In the genomic region with DNA sequence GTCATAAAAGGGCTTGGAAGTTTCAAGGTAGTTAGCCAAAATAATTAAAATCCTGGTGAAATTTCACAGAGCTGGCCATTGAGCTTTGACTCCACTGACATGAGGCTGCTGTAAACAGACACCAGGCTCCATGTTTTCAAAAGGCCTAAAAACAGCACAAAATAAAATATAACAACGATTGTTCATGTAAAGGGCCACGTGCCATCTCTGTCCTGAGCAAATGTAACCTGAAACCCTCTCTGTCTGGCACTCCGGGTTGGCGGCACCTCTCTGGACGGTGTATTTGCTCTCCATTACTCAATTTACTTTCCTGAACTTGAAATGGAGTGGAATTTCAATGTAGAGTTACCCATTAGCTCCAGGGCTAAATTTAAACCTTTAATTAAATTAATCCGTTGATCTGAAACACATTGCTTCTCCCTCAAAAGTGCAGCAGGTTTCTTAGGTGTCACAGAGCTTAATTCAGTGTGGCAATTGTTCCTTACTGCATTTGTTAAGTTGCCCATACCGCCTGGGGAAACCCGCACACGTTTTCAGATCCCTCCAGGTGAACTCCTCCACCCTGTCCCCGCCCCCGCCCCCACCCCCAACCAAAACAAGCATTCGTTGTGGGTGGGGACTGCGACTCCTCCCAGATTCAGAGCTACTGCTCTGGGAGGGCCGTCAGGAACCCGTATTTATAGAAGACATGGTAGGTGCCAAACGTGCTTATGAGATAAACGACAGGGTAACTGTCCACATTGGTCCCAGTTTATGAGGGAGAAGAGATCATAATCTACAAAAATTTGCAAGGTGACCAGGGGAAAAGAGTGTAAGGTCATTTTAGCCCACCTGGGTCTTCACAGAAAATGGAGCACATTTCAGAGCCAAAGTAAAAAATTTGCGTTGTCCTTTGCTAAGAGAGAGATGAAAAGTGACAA, we compare ENCODE assay signal across 1 cellular context.
TF ChIP-seq lines count a peak whose summit lies in the region.

No MANE protein-coding gene starts in this region.

TF ChIP-seq in GM12878, 131 proteins besides CTCF, POLR2A, EP300 and RAD21 (continues in another document):
- TF ChIP-seq, protein P1, sequence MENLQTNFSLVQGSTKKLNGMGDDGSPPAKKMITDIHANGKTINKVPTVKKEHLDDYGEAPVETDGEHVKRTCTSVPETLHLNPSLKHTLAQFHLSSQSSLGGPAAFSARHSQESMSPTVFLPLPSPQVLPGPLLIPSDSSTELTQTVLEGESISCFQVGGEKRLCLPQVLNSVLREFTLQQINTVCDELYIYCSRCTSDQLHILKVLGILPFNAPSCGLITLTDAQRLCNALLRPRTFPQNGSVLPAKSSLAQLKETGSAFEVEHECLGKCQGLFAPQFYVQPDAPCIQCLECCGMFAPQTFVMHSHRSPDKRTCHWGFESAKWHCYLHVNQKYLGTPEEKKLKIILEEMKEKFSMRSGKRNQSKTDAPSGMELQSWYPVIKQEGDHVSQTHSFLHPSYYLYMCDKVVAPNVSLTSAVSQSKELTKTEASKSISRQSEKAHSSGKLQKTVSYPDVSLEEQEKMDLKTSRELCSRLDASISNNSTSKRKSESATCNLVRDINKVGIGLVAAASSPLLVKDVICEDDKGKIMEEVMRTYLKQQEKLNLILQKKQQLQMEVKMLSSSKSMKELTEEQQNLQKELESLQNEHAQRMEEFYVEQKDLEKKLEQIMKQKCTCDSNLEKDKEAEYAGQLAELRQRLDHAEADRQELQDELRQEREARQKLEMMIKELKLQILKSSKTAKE (IDR thresholded peaks at IDR 0.05; ENCODE audit: low read depth, poor library complexity, severe bottlenecking): no peak
- TF ChIP-seq ZSCAN29 (IDR thresholded peaks at IDR 0.05) (no peak), CREB1 (IDR thresholded peaks at IDR 0.05; ENCODE audit: low read depth) (0 out of 2 replicates have a peak, but pooled peaks have one; percentile 30), MTA2 (IDR thresholded peaks at IDR 0.05; ENCODE audit: low read depth) (peak; percentile 45; the same call in 1 of the 2 replicates), EGR1 (IDR thresholded peaks at IDR 0.05; ENCODE audit: borderline replicate concordance in 1 of 2, low read depth in 2 of 2, low read length in 2 of 2) (peak in 1 of 2 experiments; percentile 68; a peak in 1 of 3 replicates), RAD51 (IDR thresholded peaks at IDR 0.05) (0 out of 2 replicates have a peak, but pooled peaks have one; percentile 27), TCF12 (IDR thresholded peaks at IDR 0.05; ENCODE audit: low read depth, low read length) (no peak), TCF3 (IDR thresholded peaks at IDR 0.05; ENCODE audit: borderline replicate concordance, insufficient read depth, low read depth, low read length) (no peak), MYB (IDR thresholded peaks at IDR 0.05; ENCODE audit: borderline replicate concordance, low read depth, low read length) (no peak), SMC3 (IDR thresholded peaks at IDR 0.05; ENCODE audit: borderline replicate concordance, low read length) (no peak), NFYA (IDR thresholded peaks at IDR 0.05; ENCODE audit: borderline replicate concordance, low read depth, low read length) (no peak), CHD2 (IDR thresholded peaks at IDR 0.05; ENCODE audit: borderline replicate concordance, low read depth, low read length) (0 out of 2 replicates have a peak, but pooled peaks have one; percentile 48), POLR2AphosphoS5 (IDR thresholded peaks at IDR 0.05; ENCODE audit: low read length) (peak; percentile 88), BCL11A (IDR thresholded peaks at IDR 0.05; ENCODE audit: low read depth, low read length) (no peak), LARP7 (IDR thresholded peaks at IDR 0.05) (0 out of 2 replicates have a peak, but pooled peaks have one; percentile 37), CHD4 (IDR thresholded peaks at IDR 0.05) (no peak), ZNF217 (IDR thresholded peaks at IDR 0.05) (no peak), SREBF2 (IDR thresholded peaks at IDR 0.05; ENCODE audit: low read length) (no peak), BMI1 (IDR thresholded peaks at IDR 0.05; ENCODE audit: borderline replicate concordance) (no peak), MEF2B (IDR thresholded peaks at IDR 0.05; ENCODE audit: partially characterized antibody, poor library complexity, severe bottlenecking) (no peak), YY1 (IDR thresholded peaks at IDR 0.05; ENCODE audit: low read depth, low read length) (0 out of 2 replicates have a peak, but pooled peaks have one; percentile 17), ZNF622 (IDR thresholded peaks at IDR 0.05) (no peak), CHD1 (IDR thresholded peaks at IDR 0.05; ENCODE audit: low read depth, low read length) (peak; percentile 73; the same call in 1 of the 2 replicates), FOXK2 (IDR thresholded peaks at IDR 0.05) (no peak), TAF1 (IDR thresholded peaks at IDR 0.05; ENCODE audit: borderline replicate concordance, low read depth, low read length) (peak; percentile 65), SIX5 (IDR thresholded peaks at IDR 0.05; ENCODE audit: low read depth, low read length, severe bottlenecking) (no peak), CBFB (IDR thresholded peaks at IDR 0.05; ENCODE audit: low read depth) (0 out of 2 replicates have a peak, but pooled peaks have one; percentile 34), YBX1 (IDR thresholded peaks at IDR 0.05) (no peak), ESRRA (IDR thresholded peaks at IDR 0.05; ENCODE audit: low read length) (no peak), BHLHE40 (IDR thresholded peaks at IDR 0.05; ENCODE audit: borderline replicate concordance in 1 of 2, low read depth in 2 of 2, low read length in 1 of 2) (peak; percentile 71 to 77), ZNF24 (IDR thresholded peaks at IDR 0.05) (no peak), SMAD1 (IDR thresholded peaks at IDR 0.05; ENCODE audit: low read depth, partially characterized antibody) (peak; percentile 98), MTA3 (IDR thresholded peaks at IDR 0.05; ENCODE audit: borderline replicate concordance, low read length) (0 out of 2 replicates have a peak, but pooled peaks have one; percentile 39), MXI1 (IDR thresholded peaks at IDR 0.05; ENCODE audit: low read depth, low read length) (peak; percentile 24; the same call in 1 of the 2 replicates), NR2F1 (conservative IDR thresholded peaks at IDR 0.05) (no peak), HCFC1 (IDR thresholded peaks at IDR 0.05; ENCODE audit: low read length) (no peak), ATF7 (IDR thresholded peaks at IDR 0.05; ENCODE audit: low read depth) (peak; percentile 45), SP1 (IDR thresholded peaks at IDR 0.05; ENCODE audit: low read depth, low read length) (no peak), MEF2A (IDR thresholded peaks at IDR 0.05; ENCODE audit: insufficient read depth, low read depth, low read length) (no peak), IRF4 (IDR thresholded peaks at IDR 0.05; ENCODE audit: low read depth, low read length) (no peak), POLR2AphosphoS2 (IDR thresholded peaks at IDR 0.05; ENCODE audit: low read depth, low read length) (peak; percentile 87; the same call in 1 of the 2 replicates), RUNX3 (IDR thresholded peaks at IDR 0.05; ENCODE audit: low read length) (no peak; the same call in none of the 2 replicates), POU2F2 (IDR thresholded peaks at IDR 0.05; ENCODE audit: borderline replicate concordance, low read depth, low read length) (peak; percentile 81; the same call in 2 of the 3 replicates), GATAD2B (conservative IDR thresholded peaks at IDR 0.05; ENCODE audit: low read depth) (no peak)
- TF ChIP-seq, protein P2, sequence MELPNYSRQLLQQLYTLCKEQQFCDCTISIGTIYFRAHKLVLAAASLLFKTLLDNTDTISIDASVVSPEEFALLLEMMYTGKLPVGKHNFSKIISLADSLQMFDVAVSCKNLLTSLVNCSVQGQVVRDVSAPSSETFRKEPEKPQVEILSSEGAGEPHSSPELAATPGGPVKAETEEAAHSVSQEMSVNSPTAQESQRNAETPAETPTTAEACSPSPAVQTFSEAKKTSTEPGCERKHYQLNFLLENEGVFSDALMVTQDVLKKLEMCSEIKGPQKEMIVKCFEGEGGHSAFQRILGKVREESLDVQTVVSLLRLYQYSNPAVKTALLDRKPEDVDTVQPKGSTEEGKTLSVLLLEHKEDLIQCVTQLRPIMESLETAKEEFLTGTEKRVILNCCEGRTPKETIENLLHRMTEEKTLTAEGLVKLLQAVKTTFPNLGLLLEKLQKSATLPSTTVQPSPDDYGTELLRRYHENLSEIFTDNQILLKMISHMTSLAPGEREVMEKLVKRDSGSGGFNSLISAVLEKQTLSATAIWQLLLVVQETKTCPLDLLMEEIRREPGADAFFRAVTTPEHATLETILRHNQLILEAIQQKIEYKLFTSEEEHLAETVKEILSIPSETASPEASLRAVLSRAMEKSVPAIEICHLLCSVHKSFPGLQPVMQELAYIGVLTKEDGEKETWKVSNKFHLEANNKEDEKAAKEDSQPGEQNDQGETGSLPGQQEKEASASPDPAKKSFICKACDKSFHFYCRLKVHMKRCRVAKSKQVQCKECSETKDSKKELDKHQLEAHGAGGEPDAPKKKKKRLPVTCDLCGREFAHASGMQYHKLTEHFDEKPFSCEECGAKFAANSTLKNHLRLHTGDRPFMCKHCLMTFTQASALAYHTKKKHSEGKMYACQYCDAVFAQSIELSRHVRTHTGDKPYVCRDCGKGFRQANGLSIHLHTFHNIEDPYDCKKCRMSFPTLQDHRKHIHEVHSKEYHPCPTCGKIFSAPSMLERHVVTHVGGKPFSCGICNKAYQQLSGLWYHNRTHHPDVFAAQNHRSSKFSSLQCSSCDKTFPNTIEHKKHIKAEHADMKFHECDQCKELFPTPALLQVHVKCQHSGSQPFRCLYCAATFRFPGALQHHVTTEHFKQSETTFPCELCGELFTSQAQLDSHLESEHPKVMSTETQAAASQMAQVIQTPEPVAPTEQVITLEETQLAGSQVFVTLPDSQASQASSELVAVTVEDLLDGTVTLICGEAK (IDR thresholded peaks at IDR 0.05; ENCODE audit: borderline replicate concordance): peak; percentile 23; the same call in 1 of the 2 replicates
- TF ChIP-seq, protein P3, sequence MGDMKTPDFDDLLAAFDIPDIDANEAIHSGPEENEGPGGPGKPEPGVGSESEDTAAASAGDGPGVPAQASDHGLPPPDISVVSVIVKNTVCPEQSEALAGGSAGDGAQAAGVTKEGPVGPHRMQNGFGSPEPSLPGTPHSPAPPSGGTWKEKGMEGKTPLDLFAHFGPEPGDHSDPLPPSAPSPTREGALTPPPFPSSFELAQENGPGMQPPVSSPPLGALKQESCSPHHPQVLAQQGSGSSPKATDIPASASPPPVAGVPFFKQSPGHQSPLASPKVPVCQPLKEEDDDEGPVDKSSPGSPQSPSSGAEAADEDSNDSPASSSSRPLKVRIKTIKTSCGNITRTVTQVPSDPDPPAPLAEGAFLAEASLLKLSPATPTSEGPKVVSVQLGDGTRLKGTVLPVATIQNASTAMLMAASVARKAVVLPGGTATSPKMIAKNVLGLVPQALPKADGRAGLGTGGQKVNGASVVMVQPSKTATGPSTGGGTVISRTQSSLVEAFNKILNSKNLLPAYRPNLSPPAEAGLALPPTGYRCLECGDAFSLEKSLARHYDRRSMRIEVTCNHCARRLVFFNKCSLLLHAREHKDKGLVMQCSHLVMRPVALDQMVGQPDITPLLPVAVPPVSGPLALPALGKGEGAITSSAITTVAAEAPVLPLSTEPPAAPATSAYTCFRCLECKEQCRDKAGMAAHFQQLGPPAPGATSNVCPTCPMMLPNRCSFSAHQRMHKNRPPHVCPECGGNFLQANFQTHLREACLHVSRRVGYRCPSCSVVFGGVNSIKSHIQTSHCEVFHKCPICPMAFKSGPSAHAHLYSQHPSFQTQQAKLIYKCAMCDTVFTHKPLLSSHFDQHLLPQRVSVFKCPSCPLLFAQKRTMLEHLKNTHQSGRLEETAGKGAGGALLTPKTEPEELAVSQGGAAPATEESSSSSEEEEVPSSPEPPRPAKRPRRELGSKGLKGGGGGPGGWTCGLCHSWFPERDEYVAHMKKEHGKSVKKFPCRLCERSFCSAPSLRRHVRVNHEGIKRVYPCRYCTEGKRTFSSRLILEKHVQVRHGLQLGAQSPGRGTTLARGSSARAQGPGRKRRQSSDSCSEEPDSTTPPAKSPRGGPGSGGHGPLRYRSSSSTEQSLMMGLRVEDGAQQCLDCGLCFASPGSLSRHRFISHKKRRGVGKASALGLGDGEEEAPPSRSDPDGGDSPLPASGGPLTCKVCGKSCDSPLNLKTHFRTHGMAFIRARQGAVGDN (IDR thresholded peaks at IDR 0.05): peak; percentile 89
- TF ChIP-seq, protein P4, sequence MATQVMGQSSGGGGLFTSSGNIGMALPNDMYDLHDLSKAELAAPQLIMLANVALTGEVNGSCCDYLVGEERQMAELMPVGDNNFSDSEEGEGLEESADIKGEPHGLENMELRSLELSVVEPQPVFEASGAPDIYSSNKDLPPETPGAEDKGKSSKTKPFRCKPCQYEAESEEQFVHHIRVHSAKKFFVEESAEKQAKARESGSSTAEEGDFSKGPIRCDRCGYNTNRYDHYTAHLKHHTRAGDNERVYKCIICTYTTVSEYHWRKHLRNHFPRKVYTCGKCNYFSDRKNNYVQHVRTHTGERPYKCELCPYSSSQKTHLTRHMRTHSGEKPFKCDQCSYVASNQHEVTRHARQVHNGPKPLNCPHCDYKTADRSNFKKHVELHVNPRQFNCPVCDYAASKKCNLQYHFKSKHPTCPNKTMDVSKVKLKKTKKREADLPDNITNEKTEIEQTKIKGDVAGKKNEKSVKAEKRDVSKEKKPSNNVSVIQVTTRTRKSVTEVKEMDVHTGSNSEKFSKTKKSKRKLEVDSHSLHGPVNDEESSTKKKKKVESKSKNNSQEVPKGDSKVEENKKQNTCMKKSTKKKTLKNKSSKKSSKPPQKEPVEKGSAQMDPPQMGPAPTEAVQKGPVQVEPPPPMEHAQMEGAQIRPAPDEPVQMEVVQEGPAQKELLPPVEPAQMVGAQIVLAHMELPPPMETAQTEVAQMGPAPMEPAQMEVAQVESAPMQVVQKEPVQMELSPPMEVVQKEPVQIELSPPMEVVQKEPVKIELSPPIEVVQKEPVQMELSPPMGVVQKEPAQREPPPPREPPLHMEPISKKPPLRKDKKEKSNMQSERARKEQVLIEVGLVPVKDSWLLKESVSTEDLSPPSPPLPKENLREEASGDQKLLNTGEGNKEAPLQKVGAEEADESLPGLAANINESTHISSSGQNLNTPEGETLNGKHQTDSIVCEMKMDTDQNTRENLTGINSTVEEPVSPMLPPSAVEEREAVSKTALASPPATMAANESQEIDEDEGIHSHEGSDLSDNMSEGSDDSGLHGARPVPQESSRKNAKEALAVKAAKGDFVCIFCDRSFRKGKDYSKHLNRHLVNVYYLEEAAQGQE (IDR thresholded peaks at IDR 0.05; ENCODE audit: low read depth, low read length): no peak
- TF ChIP-seq, protein P5, sequence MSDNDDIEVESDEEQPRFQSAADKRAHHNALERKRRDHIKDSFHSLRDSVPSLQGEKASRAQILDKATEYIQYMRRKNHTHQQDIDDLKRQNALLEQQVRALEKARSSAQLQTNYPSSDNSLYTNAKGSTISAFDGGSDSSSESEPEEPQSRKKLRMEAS (IDR thresholded peaks at IDR 0.05; ENCODE audit: low read depth, low read length): 0 out of 2 replicates have a peak, but pooled peaks have one; percentile 23
- TF ChIP-seq, protein P6, sequence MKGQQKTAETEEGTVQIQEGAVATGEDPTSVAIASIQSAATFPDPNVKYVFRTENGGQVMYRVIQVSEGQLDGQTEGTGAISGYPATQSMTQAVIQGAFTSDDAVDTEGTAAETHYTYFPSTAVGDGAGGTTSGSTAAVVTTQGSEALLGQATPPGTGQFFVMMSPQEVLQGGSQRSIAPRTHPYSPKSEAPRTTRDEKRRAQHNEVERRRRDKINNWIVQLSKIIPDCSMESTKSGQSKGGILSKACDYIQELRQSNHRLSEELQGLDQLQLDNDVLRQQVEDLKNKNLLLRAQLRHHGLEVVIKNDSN (IDR thresholded peaks at IDR 0.05; ENCODE audit: borderline replicate concordance, extremely low read length, insufficient read depth, low read depth, low read length): no peak
